8 cellular contexts compared by ENCODE assay signal in genomic region chr1:16146888-16147614, GRCh38. TPM values are rescaled to one million over a fixed set of nuclear protein-coding genes. Genes with fewer than 3 reads are reported as not detected.
DNase-seq lines count a peak whose midpoint lies in the region; ATAC-seq, FAIRE-seq and TF ChIP-seq lines count a peak whose summit lies in the region.

No MANE protein-coding gene starts in this region.

- WGBS in pancreas, 2 donors, result 43 to 57% methylated on average over 13 of the region's 13 CpGs

- ATAC-seq in pancreas, result no peak

- no peaks in the 10 kb centered on the region for H3K27me3 Mint-ChIP-seq in Calu3 (ENCODE audit: unreplicated experiment)

- peak overlapping the region; percentile 71 for H3K4me3 Mint-ChIP-seq in Calu3 (ENCODE audit: low read depth, unreplicated experiment)

- H3K9me3 Mint-ChIP-seq in Calu3 (ENCODE audit: low read depth, unreplicated experiment), result no peaks in the 10 kb centered on the region

- intact Hi-C loops in Calu3 (cut with micrococcal nuclease; ENCODE audit: unreplicated experiment) (loop anchor here (2.0 kb wide), 1 partner anchor 26 kb away; no protein-coding TSS in a partner anchor), pancreas (cut with DNase I) (no loop called here)

- H3K27ac ChIP-seq in SK-N-MC, result peak overlapping the region; percentile 81
- H3K27ac ChIP-seq in pancreas, result peak overlapping the region; percentile 80 to 87 (median 84)

- no peak for DNase-seq in Calu3
- DNase-seq in SK-N-MC (ENCODE audit: low read depth, low spot score), result no peak
- peak; percentile 35 for DNase-seq in foreskin melanocyte
- no peak for DNase-seq in pancreas
- no peak for DNase-seq in pons (ENCODE audit: low spot score)
- no peak for DNase-seq in CD1c-positive myeloid dendritic cell (ENCODE audit: extremely low spot score)
- DNase-seq in NOMO-1 treated with DMSO at 0.1 percent for 48 hours (lab: John Stamatoyannopoulos, UW; ENCODE audit: unreplicated experiment), result no peak
- DNase-seq in NCI-H524 treated with DMSO at 0.1 percent for 48 hours (lab: John Stamatoyannopoulos, UW), result no peak

- H3K4me3 ChIP-seq in SK-N-MC (peak overlapping the region; percentile 63), pancreas (no peak overlapping the region)

- H3K36me3 ChIP-seq in SK-N-MC (ENCODE audit: insufficient read depth, low read length) (peaks cover 26% of the 10 kb centered on the region), pancreas (peaks cover 0 to 18% (median 9%) of the 10 kb centered on the region in 3 donors)

- H3K9me3 ChIP-seq in SK-N-MC (ENCODE audit: low read depth, low read length) (no peaks in the 10 kb centered on the region), pancreas (no peaks in the 10 kb centered on the region)

- no peak overlapping the region for H3K9ac ChIP-seq in SK-N-MC (ENCODE audit: insufficient read length)

- no peak for TF ChIP-seq CTCF in Calu3 (IDR thresholded peaks at IDR 0.05; ENCODE audit: unreplicated experiment)
- TF ChIP-seq CTCF in pancreas (IDR thresholded peaks at IDR 0.05), result no peak

- H3K27ac Mint-ChIP-seq in Calu3 (ENCODE audit: unreplicated experiment), result peak overlapping the region; percentile 91

- peaks cover 42% of the 10 kb centered on the region for H3K4me1 Mint-ChIP-seq in Calu3 (ENCODE audit: low read depth, unreplicated experiment)

- CTCF ChIA-PET in Calu3 (lab: Charles Lee), result interaction anchor here (0.7 to 1.2 kb wide), 2 partner anchors 10 to 42 kb away, joined by 3 read pairs; no protein-coding TSS in a partner anchor

- no peaks in the 10 kb centered on the region for H3K27me3 ChIP-seq in pancreas

- peaks cover 11 to 38% (median 14%) of the 10 kb centered on the region in 3 donors for H3K4me1 ChIP-seq in pancreas

- TSS peak; percentile 78 for BruUV-seq in Calu3 (replicated peaks; lab: Mats Ljungman, UMichigan)

- peaks cover 99% of the 10 kb centered on the region for H3K36me3 Mint-ChIP-seq in Calu3 (ENCODE audit: insufficient read depth, unreplicated experiment)

- FAIRE-seq in pancreas (lab: Jason Lieb, UNC), result no peak

RNA-seq across cellular contexts. Expression of gene EPHA2, which starts 8.8 kb away (rescaled TPM):
- total RNA-seq in Calu3 (2022), result 130 and 161 TPM in 2 replicates
- 10 to 100 TPM in 3 of 6 donors, 1 to 10 TPM in 3; 6.5 to 11.8 (median 10.1) TPM for total RNA-seq in pancreas
- polyA plus RNA-seq in pancreas, result 10 to 100 TPM; 13.8 to 17.1 TPM

Comparison
In these comparisons a context has a peak if more than half of its experiments do, and no peak if none do; other contexts are left out.
1. RNA of gene EPHA2, which starts 8.8 kb away (total RNA-seq): 130 to 161 TPM in Calu3; 6.5 to 11.8 TPM in pancreas; every median in the first group is over 10 times any median in the second.